19 cellular contexts compared by ENCODE assay signal in genomic region chr5:138103321-138103637, GRCh38. TPM values are rescaled to one million over a fixed set of nuclear protein-coding genes. Genes with fewer than 3 reads are reported as not detected.
"Had no signal": no experiment of that assay in that cellular context is flagged by ENCODE, and none has a peak within 500 bp of the region (broad histone marks: within the 10 kb centered on the region; RNA-seq: fewer than 3 reads in every experiment).

No MANE protein-coding gene starts in this region.

- H3K9me3 ChIP-seq: adrenal gland, tibial nerve had no signal

- ATAC-seq: activated CD8-positive, alpha-beta T cell treated with anti-CD3 and anti-CD28 coated beads, Interleukin-2, amount 10 ng/mL, durations not matched to agents 7 days and 5 days; left ventricle myocardium superior; natural killer cell had no signal

- H3K27me3 ChIP-seq: adrenal gland, cardiac muscle cell, dorsolateral prefrontal cortex, tibial nerve had no signal

- H3K4me1 ChIP-seq: adrenal gland, tibial nerve had no signal

- H3K27ac ChIP-seq: adrenal gland, cardiac muscle cell, dorsolateral prefrontal cortex, tibial nerve, VCaP had no signal

- H3K4me3 ChIP-seq: adrenal gland, cardiac muscle cell, dorsolateral prefrontal cortex, tibial nerve had no signal

- DNase-seq: activated CD4-positive, alpha-beta T cell treated with anti-CD3 and anti-CD28 coated beads for 48 hours; activated CD8-positive, alpha-beta memory T cell treated with anti-CD3 and anti-CD28 coated beads, Interleukin-2, amount 50 U/mL, for 4 hours; activated CD8-positive, alpha-beta T cell treated with anti-CD3 and anti-CD28 coated beads, Interleukin-2, amount 10 ng/mL, durations not matched to agents 7 days and 5 days; activated effector memory CD4-positive, alpha-beta T cell treated with anti-CD3 and anti-CD28 coated beads, Interleukin-2, amount 50 U/mL, for 16 hours; activated T-cell treated with anti-CD3 and anti-CD28 coated beads, Interleukin-2, amount 50 U/mL, for 48 hours; adrenal gland; dorsolateral prefrontal cortex; erythroblast; left ventricle myocardium superior; mesendoderm; natural killer cell; posterior cingulate gyrus; retina; stimulated activated naive CD4-positive, alpha-beta T cell had no signal

- H3K36me3 ChIP-seq: adrenal gland, cardiac muscle cell, tibial nerve had no signal

RNA-seq across cellular contexts. Expression of gene WNT8A, which starts 19.4 kb away (rescaled TPM):
- total RNA-seq: activated CD8-positive, alpha-beta T cell treated with anti-CD3 and anti-CD28 coated beads, Interleukin-2, amount 10 ng/mL, durations not matched to agents 7 days and 5 days; adrenal gland; cardiac muscle cell; kidney epithelial cell; left ventricle myocardium superior; natural killer cell; subcutaneous adipose tissue; tibial nerve had no signal

RNA-seq across cellular contexts. Expression of gene NME5, which starts 35.9 kb away (rescaled TPM):
- total RNA-seq: activated CD8-positive, alpha-beta T cell treated with anti-CD3 and anti-CD28 coated beads, Interleukin-2, amount 10 ng/mL, durations not matched to agents 7 days and 5 days; natural killer cell had no signal
